Comparison of ENCODE assay signal across 29 cellular contexts in genomic region chr19:50780753-50781480, GRCh38. TPM values are rescaled to one million over a fixed set of nuclear protein-coding genes. Genes with fewer than 3 reads are reported as not detected.
"Had no signal": no experiment of that assay in that cellular context is flagged by ENCODE, and none has a peak within 500 bp of the region (broad histone marks: within the 10 kb centered on the region; RNA-seq: fewer than 3 reads in every experiment).

No MANE protein-coding gene starts in this region.

- DNase-seq: activated CD4-positive, alpha-beta T cell treated with anti-CD3 and anti-CD28 coated beads, Interleukin-2, amount 10 ng/mL, durations not matched to agents 24 days and 14 days; activated CD4-positive, CD25-positive, alpha-beta regulatory T cell; activated CD8-positive, alpha-beta T cell treated with anti-CD3 and anti-CD28 coated beads for 36 hours; activated naive CD4-positive, alpha-beta T cell treated with Interleukin-2 at 50 U/mL for 16 hours; activated naive CD8-positive, alpha-beta T cell treated with anti-CD3 and anti-CD28 coated beads, Interleukin-2, amount 10 ng/mL, durations not matched to agents 7 days and 5 days; activated T-cell treated with anti-CD3 and anti-CD28 coated beads, Interleukin-2, amount 50 U/mL, for 1 hour; amygdala; brain microvascular endothelial cell; foreskin melanocyte; hypothalamus; kidney; naive thymus-derived CD8-positive, alpha-beta T cell; stimulated activated CD4-positive, alpha-beta T cell treated with anti-CD3 and anti-CD28 coated beads, Interleukin-12 subunit alpha, Interleukin-12 subunit beta, amount 100 ng/mL, for 4 hours; stimulated activated CD4-positive, alpha-beta T cell treated with anti-CD3 and anti-CD28 coated beads, Interleukin-1b, Interleukin-23, amount 100 ng/mL, for 48 hours; stimulated activated CD8-positive, alpha-beta memory T cell treated with anti-CD3 and anti-CD28 coated beads, Interleukin-4, amount 100 ng/mL, for 48 hours; stimulated activated naive CD4-positive, alpha-beta T cell; substantia nigra; T-helper 1 cell; T-helper 9 cell; tibial artery; uterus had no signal

- ATAC-seq: activated CD8-positive, alpha-beta T cell treated with anti-CD3 and anti-CD28 coated beads for 36 hours; left lobe of liver; naive thymus-derived CD8-positive, alpha-beta T cell had no signal

- H3K4me1 ChIP-seq: parathyroid adenoma, tibial artery, uterus had no signal

- H3K4me3 ChIP-seq: coronary artery, tibial artery, uterus had no signal

- H3K36me3 ChIP-seq: brain microvascular endothelial cell, neutrophil, tibial artery, uterus had no signal

- H3K27ac ChIP-seq: brain microvascular endothelial cell, coronary artery, neutrophil, parathyroid adenoma, tibial artery, uterus had no signal

- H3K9me3 ChIP-seq: neutrophil, uterus had no signal

RNA-seq across cellular contexts. Expression of gene ACP4, which starts 9.3 kb away (rescaled TPM):
- total RNA-seq: activated CD4-positive, alpha-beta T cell treated with anti-CD3 and anti-CD28 coated beads, Interleukin-2, amount 10 ng/mL, durations not matched to agents 24 days and 14 days; activated CD8-positive, alpha-beta T cell treated with anti-CD3 and anti-CD28 coated beads for 36 hours; activated naive CD8-positive, alpha-beta T cell treated with anti-CD3 and anti-CD28 coated beads, Interleukin-2, amount 10 ng/mL, durations not matched to agents 7 days and 5 days; activated T-helper 2 cell treated with anti-CD3 and anti-CD28 coated beads, Interferon-gamma antibody, Interleukin-2, Interleukin-4, amounts not matched to agents 10 μg/mL and 5 μg/mL and 100 μg/mL, durations not matched to agents 14 hours and 24 hours and 36 hours; epithelial cell of proximal tubule; fibroblast of lung; kidney; left lobe of liver; mononuclear cell; naive thymus-derived CD8-positive, alpha-beta T cell; uterus had no signal

RNA-seq across cellular contexts. Expression of gene GPR32, which starts 10.7 kb away (rescaled TPM):
- total RNA-seq: activated CD4-positive, alpha-beta T cell treated with anti-CD3 and anti-CD28 coated beads, Interleukin-2, amount 10 ng/mL, durations not matched to agents 24 days and 14 days; activated CD8-positive, alpha-beta T cell treated with anti-CD3 and anti-CD28 coated beads for 36 hours; activated naive CD8-positive, alpha-beta T cell treated with anti-CD3 and anti-CD28 coated beads, Interleukin-2, amount 10 ng/mL, durations not matched to agents 7 days and 5 days; activated T-helper 2 cell treated with anti-CD3 and anti-CD28 coated beads, Interferon-gamma antibody, Interleukin-2, Interleukin-4, amounts not matched to agents 10 μg/mL and 5 μg/mL and 100 μg/mL, durations not matched to agents 14 hours and 24 hours and 36 hours; epithelial cell of proximal tubule; fibroblast of lung; kidney; left lobe of liver; mononuclear cell; naive thymus-derived CD8-positive, alpha-beta T cell; uterus had no signal

RNA-seq across cellular contexts. Expression of gene KLK1, which starts 42.7 kb away (rescaled TPM):
- total RNA-seq: fibroblast of lung; mononuclear cell; naive thymus-derived CD8-positive, alpha-beta T cell had no signal

RNA-seq across cellular contexts. Expression of gene KLK15, which starts 52.5 kb away (rescaled TPM):
- total RNA-seq: activated CD4-positive, alpha-beta T cell treated with anti-CD3 and anti-CD28 coated beads, Interleukin-2, amount 10 ng/mL, durations not matched to agents 24 days and 14 days; activated CD8-positive, alpha-beta T cell treated with anti-CD3 and anti-CD28 coated beads for 36 hours; activated naive CD8-positive, alpha-beta T cell treated with anti-CD3 and anti-CD28 coated beads, Interleukin-2, amount 10 ng/mL, durations not matched to agents 7 days and 5 days; activated T-helper 2 cell treated with anti-CD3 and anti-CD28 coated beads, Interferon-gamma antibody, Interleukin-2, Interleukin-4, amounts not matched to agents 10 μg/mL and 5 μg/mL and 100 μg/mL, durations not matched to agents 14 hours and 24 hours and 36 hours; epithelial cell of proximal tubule; fibroblast of lung; kidney; left lobe of liver; mononuclear cell; naive thymus-derived CD8-positive, alpha-beta T cell; uterus had no signal
